In genomic region chr15:91017716-91018115, GRCh38 we compare ENCODE assay signal across 1 cellular context.
TF ChIP-seq lines count a peak whose summit lies in the region.

No MANE protein-coding gene starts in this region.

TF ChIP-seq in GM12878, 131 proteins besides CTCF, POLR2A, EP300 and RAD21:
- no peak for TF ChIP-seq ZBED1 (IDR thresholded peaks at IDR 0.05; ENCODE audit: borderline replicate concordance)
TF ChIP-seq in GM12878: peak in this region for 0.
